Comparison of ENCODE assay signal across 30 cellular contexts in genomic region chr6:148416309-148416965, GRCh38.
DNase-seq lines count a peak whose midpoint lies in the region; ATAC-seq and TF ChIP-seq lines count a peak whose summit lies in the region.
"Had no signal": no experiment of that assay in that cellular context is flagged by ENCODE, and none has a peak within 500 bp of the region (broad histone marks: within the 10 kb centered on the region; RNA-seq: fewer than 3 reads in every experiment).

No MANE protein-coding gene starts in this region.

- TF ChIP-seq CTCF in left ventricle myocardium inferior (IDR thresholded peaks at IDR 0.05; ENCODE audit: borderline replicate concordance), result no peak
- no peak for TF ChIP-seq CTCF in type B pancreatic cell (conservative IDR thresholded peaks at IDR 0.05)

- H3K36me3 ChIP-seq in SJCRH30 (no peaks in the 10 kb centered on the region), left ventricle myocardium inferior (no peaks in the 10 kb centered on the region)
- H3K36me3 ChIP-seq: BLaER1 treated with 17β-estradiol and CSF1 and Interleukin-3, amounts not matched to agents 10 nM and 100 nM; pancreas; sigmoid colon; uterus had no signal

- no peaks in the 10 kb centered on the region for H3K27me3 Mint-ChIP-seq in type B pancreatic cell

- no peak overlapping the region for H3K4me3 ChIP-seq in SJCRH30
- no peak overlapping the region for H3K4me3 ChIP-seq in left ventricle myocardium inferior
- H3K4me3 ChIP-seq: BLaER1 treated with 17β-estradiol and CSF1 and Interleukin-3, amounts not matched to agents 10 nM and 100 nM; GM23248; pancreas; PC-9; sigmoid colon; uterus had no signal

- H3K27me3 ChIP-seq in SJCRH30, result no peaks in the 10 kb centered on the region
- no peaks in the 10 kb centered on the region for H3K27me3 ChIP-seq in left ventricle myocardium inferior (ENCODE audit: low read depth)
- H3K27me3 ChIP-seq: BLaER1 treated with 17β-estradiol and CSF1 and Interleukin-3, amounts not matched to agents 10 nM and 100 nM; pancreas; sigmoid colon; uterus had no signal

- ATAC-seq in Right ventricle myocardium superior (ENCODE audit: poor library complexity) (peak; percentile 65), left cardiac atrium (no peak), HG02852 (IDR thresholded peaks at IDR 0.05; ENCODE audit: unreplicated experiment) (no peak)
- ATAC-seq: activated T-cell treated with anti-CD3 and anti-CD28 coated beads, Interleukin-2, amount 50 U/mL, for 72 hours; pancreas; T-helper 17 cell had no signal

- H3K27ac Mint-ChIP-seq in type B pancreatic cell, result peak overlapping the region; percentile 71
- H3K27ac Mint-ChIP-seq: activated naive CD4-positive, alpha-beta T cell treated with anti-CD3 and anti-CD28 coated beads for 36 hours; activated T-cell treated with anti-CD3 and anti-CD28 coated beads, Interleukin-2, amount 50 U/mL, for 72 hours; natural killer cell treated with Interleukin-12 subunit alpha and Interleukin-12 subunit beta and Interleukin-15 and Interleukin-18, amount 100 ng/mL, for 72 hours; T-helper 17 cell had no signal

- H3K27ac ChIP-seq in SJCRH30 (no peak overlapping the region), left ventricle myocardium inferior (replicated peaks) (peak overlapping the region; percentile 7)
- H3K27ac ChIP-seq: BLaER1 treated with 17β-estradiol and CSF1 and Interleukin-3, amounts not matched to agents 10 nM and 100 nM; GM23248; pancreas; PC-9; sigmoid colon had no signal

- H3K4me1 Mint-ChIP-seq in type B pancreatic cell (ENCODE audit: unreplicated experiment), result peaks cover 30% of the 10 kb centered on the region

- DNase-seq in Right ventricle myocardium superior, result no peak
- DNase-seq in left cardiac atrium, result no peak
- peak; percentile 13 to 30 for DNase-seq in SJCRH30
- no peak for DNase-seq in left ventricle myocardium inferior
- no peak for DNase-seq in type B pancreatic cell (ENCODE audit: extremely low spot score, unreplicated experiment)
- DNase-seq in midbrain (lab: John Stamatoyannopoulos, UW), result no peak
- no peak for DNase-seq in NCI-H1417 treated with DMSO at 0.1 percent for 48 hours (lab: John Stamatoyannopoulos, UW)
- DNase-seq: ACHN; activated CD4-positive, alpha-beta T cell treated with anti-CD3 and anti-CD28 coated beads for 48 hours; activated naive CD4-positive, alpha-beta T cell treated with anti-CD3 and anti-CD28 coated beads for 36 hours; activated T-cell treated with anti-CD3 and anti-CD28 coated beads, Interleukin-2, amount 50 U/mL, for 72 hours; amygdala; Calu3; caudate nucleus; erythroblast; foreskin melanocyte; GM23248; kidney glomerular epithelial cell; mesendoderm; NCI-H1436; NCI-H69; pancreas; PC-9; sigmoid colon; substantia nigra; T-helper 17 cell; uterus had no signal

- H3K4me3 Mint-ChIP-seq in type B pancreatic cell, result peak overlapping the region; percentile 34
- H3K4me3 Mint-ChIP-seq: activated naive CD4-positive, alpha-beta T cell treated with anti-CD3 and anti-CD28 coated beads for 36 hours; activated T-cell treated with anti-CD3 and anti-CD28 coated beads, Interleukin-2, amount 50 U/mL, for 72 hours; natural killer cell treated with Interleukin-12 subunit alpha and Interleukin-12 subunit beta and Interleukin-15 and Interleukin-18, amount 100 ng/mL, for 72 hours; T-helper 17 cell had no signal

- H3K4me1 ChIP-seq in SJCRH30, result peaks cover 7% of the 10 kb centered on the region
- H3K4me1 ChIP-seq in left ventricle myocardium inferior, result peaks cover 59% of the 10 kb centered on the region
- H3K4me1 ChIP-seq: pancreas, uterus had no signal

- intact Hi-C loops in Right ventricle myocardium superior (cut with DNase I) (no loop called here), left cardiac atrium (cut with DNase I) (no loop called here), left ventricle myocardium inferior (cut with micrococcal nuclease) (no loop called here)

- H3K9me3 ChIP-seq in SJCRH30 (replicated peaks), result no peaks in the 10 kb centered on the region; the same call in 1 of the 2 replicates
- no peaks in the 10 kb centered on the region for H3K9me3 ChIP-seq in left ventricle myocardium inferior (replicated peaks)
- H3K9me3 ChIP-seq: BLaER1 treated with 17β-estradiol and CSF1 and Interleukin-3, amounts not matched to agents 10 nM and 100 nM; pancreas; sigmoid colon; uterus had no signal

- no peaks in the 10 kb centered on the region for H3K9me3 Mint-ChIP-seq in type B pancreatic cell
- H3K9me3 Mint-ChIP-seq: activated naive CD4-positive, alpha-beta T cell treated with anti-CD3 and anti-CD28 coated beads for 36 hours; activated T-cell treated with anti-CD3 and anti-CD28 coated beads, Interleukin-2, amount 50 U/mL, for 72 hours; natural killer cell treated with Interleukin-12 subunit alpha and Interleukin-12 subunit beta and Interleukin-15 and Interleukin-18, amount 100 ng/mL, for 72 hours had no signal

- H3K36me3 Mint-ChIP-seq in type B pancreatic cell, result no peaks in the 10 kb centered on the region
- H3K36me3 Mint-ChIP-seq: natural killer cell treated with Interleukin-12 subunit alpha and Interleukin-12 subunit beta and Interleukin-15 and Interleukin-18, amount 100 ng/mL, for 72 hours had no signal

Comparison
In these comparisons a context has a peak if more than half of its experiments do, and no peak if none do; other contexts are left out.
1. DNase-seq: peak in SJCRH30 (2 of 2); none in Right ventricle myocardium superior (single experiment), left cardiac atrium (single experiment), left ventricle myocardium inferior (single experiment), type B pancreatic cell (single experiment), midbrain (single experiment) and NCI-H1417 treated with DMSO at 0.1 percent for 48 hours (single experiment).